Comparison of ENCODE assay signal across 1 cellular context in genomic region chr6:43823879-43824740, GRCh38.
TF ChIP-seq lines count a peak whose summit lies in the region.

No MANE protein-coding gene starts in this region.

TF ChIP-seq in GM12878, 131 proteins besides CTCF, POLR2A, EP300 and RAD21 (continued from another document):
- TF ChIP-seq, protein P1, sequence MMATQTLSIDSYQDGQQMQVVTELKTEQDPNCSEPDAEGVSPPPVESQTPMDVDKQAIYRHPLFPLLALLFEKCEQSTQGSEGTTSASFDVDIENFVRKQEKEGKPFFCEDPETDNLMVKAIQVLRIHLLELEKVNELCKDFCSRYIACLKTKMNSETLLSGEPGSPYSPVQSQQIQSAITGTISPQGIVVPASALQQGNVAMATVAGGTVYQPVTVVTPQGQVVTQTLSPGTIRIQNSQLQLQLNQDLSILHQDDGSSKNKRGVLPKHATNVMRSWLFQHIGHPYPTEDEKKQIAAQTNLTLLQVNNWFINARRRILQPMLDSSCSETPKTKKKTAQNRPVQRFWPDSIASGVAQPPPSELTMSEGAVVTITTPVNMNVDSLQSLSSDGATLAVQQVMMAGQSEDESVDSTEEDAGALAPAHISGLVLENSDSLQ (IDR thresholded peaks at IDR 0.05) = 0 out of 2 replicates have a peak, but pooled peaks have one; percentile 18
TF ChIP-seq in GM12878: peak in this region for 3.
